Comparison of ENCODE assay signal across 14 cellular contexts in the genomic region with DNA sequence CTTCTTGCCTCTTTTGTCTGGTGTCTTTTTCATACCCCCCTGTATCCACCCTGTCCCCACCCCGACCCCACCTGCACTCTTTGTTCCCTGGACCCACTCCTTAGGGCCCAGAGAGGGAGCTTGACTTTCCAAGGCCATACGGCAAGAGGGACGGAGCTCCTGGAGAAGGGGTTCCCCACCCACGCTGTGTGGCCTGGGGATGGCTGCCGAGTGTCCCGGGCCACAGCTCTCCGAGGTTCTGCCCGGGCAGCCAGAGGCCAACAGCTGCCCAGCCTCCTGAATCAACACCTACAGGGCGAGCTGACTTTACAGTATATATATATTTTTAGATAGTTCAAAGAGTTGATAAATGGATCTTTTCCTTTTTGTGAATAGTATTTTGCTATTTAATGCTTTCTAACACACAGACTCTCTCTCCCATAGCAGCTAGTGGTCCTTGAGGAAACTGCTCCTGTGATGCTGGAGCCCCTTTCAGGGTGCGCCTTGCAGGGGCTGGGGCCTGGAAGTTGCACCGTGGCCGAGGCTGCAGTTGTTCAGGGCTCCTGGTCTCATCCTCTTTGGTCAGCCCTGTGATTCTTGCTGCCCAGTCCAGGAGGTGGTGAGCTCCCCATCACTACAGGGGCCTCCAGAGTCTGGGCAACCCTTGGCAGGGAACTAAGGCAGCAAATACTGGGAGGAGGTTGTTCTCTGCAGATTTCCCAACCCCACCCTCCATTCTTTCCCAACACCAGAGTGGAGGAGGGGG.
DNase-seq lines count a peak whose midpoint lies in the region; TF ChIP-seq lines count a peak whose summit lies in the region.
"Had no signal": no experiment of that assay in that cellular context is flagged by ENCODE, and none has a peak within 500 bp of the region (broad histone marks: within the 10 kb centered on the region; RNA-seq: fewer than 3 reads in every experiment).

No MANE protein-coding gene starts in this region.

- no peaks in the 10 kb centered on the region for H3K79me1 ChIP-seq in neuronal stem cell (ENCODE audit: low read depth, low read length)

- no peak overlapping the region for H4K8ac ChIP-seq in neuronal stem cell (ENCODE audit: low read depth, low read length)

- H2BK120ac ChIP-seq in neuronal stem cell (ENCODE audit: low read depth, low read length) = no peak overlapping the region

- no peak for TF ChIP-seq POLR2A in testis (IDR thresholded peaks at IDR 0.05)

- H2BK5ac ChIP-seq in neuronal stem cell (ENCODE audit: low read length) = no peak overlapping the region

- H3K27ac ChIP-seq in neuronal stem cell (replicated peaks; ENCODE audit: low read length) = no peak overlapping the region
- H3K27ac ChIP-seq in testis = no peak overlapping the region

- H3K27ac Mint-ChIP-seq in glutamatergic neuron (ENCODE audit: unreplicated experiment) (no peak overlapping the region), Calu3 (ENCODE audit: unreplicated experiment) (no peak overlapping the region)
- H3K27ac Mint-ChIP-seq: CD4-positive, alpha-beta memory T cell had no signal

- H2BK15ac ChIP-seq in neuronal stem cell (ENCODE audit: low read length) = no peak overlapping the region

- no CpG with 5 or more reads among the region's 12 CpGs for WGBS in neuronal stem cell (ENCODE audit: extremely low coverage in 2 of 2, insufficient read length in 2 of 2, insufficient replicate concordance in 1 of 2), 2 donors
- WGBS in testis, 2 donors = 69 to 75% methylated on average over 12 of the region's 12 CpGs

- H2AK5ac ChIP-seq in neuronal stem cell (ENCODE audit: low read depth, low read length) = no peak overlapping the region

- no peak overlapping the region for H3K9ac ChIP-seq in neuronal stem cell (ENCODE audit: low read depth, low read length, poor library complexity)

- no peaks in the 10 kb centered on the region for H3K4me1 Mint-ChIP-seq in glutamatergic neuron (ENCODE audit: low read depth, unreplicated experiment)
- H3K4me1 Mint-ChIP-seq in Calu3 (ENCODE audit: low read depth, unreplicated experiment) = no peaks in the 10 kb centered on the region

- intact Hi-C loops in testis (cut with DNase I; ENCODE audit: low total_unique reads) (no loop called here), Calu3 (cut with micrococcal nuclease; ENCODE audit: unreplicated experiment) (no loop called here)

- peaks cover 5% of the 10 kb centered on the region for H3K27me3 Mint-ChIP-seq in glutamatergic neuron (ENCODE audit: unreplicated experiment)
- no peaks in the 10 kb centered on the region for H3K27me3 Mint-ChIP-seq in Calu3 (ENCODE audit: unreplicated experiment)

- no peak overlapping the region for H4K91ac ChIP-seq in neuronal stem cell (ENCODE audit: low read depth, low read length, poor library complexity)

- no peak overlapping the region for H2AFZ ChIP-seq in neuronal stem cell (ENCODE audit: low read length)

- H3K36me3 Mint-ChIP-seq in glutamatergic neuron (ENCODE audit: unreplicated experiment) (peaks cover 8% of the 10 kb centered on the region), Calu3 (ENCODE audit: insufficient read depth, unreplicated experiment) (no peaks in the 10 kb centered on the region)

- H3K9me3 Mint-ChIP-seq in glutamatergic neuron (ENCODE audit: unreplicated experiment) (no peaks in the 10 kb centered on the region), Calu3 (ENCODE audit: low read depth, unreplicated experiment) (peaks cover 4% of the 10 kb centered on the region)

- CTCF ChIA-PET in Calu3 (lab: Charles Lee) = interaction anchor here (1.2 kb wide), 1 partner anchor 10 kb away, joined by 4 read pairs; no protein-coding TSS in a partner anchor

- H3K14ac ChIP-seq in neuronal stem cell (ENCODE audit: low read length) = no peak overlapping the region

- H3K18ac ChIP-seq in neuronal stem cell (ENCODE audit: low read length) = peak overlapping the region; percentile 5

- H3K9me3 ChIP-seq in neuronal stem cell (replicated peaks in 1 of 2; ENCODE audit: control insufficient read depth in 2 of 2, insufficient read depth in 1 of 2, low read depth in 1 of 2, low read length in 2 of 2) = peaks cover 0 to 13% of the 10 kb centered on the region in 2 donors
- H3K9me3 ChIP-seq in testis = no peaks in the 10 kb centered on the region

- H3K4me3 ChIP-seq in neuronal stem cell (ENCODE audit: low read length in 2 of 2) = no peak overlapping the region
- no peak overlapping the region for H3K4me3 ChIP-seq in testis

- peaks cover 0 to 3% (median 0%) of the 10 kb centered on the region in 3 experiments for H3K27me3 ChIP-seq in neuronal stem cell (ENCODE audit: control insufficient read depth in 3 of 3, insufficient read depth in 3 of 3, low read depth in 1 of 3, low read length in 3 of 3)
- H3K27me3 ChIP-seq in testis = no peaks in the 10 kb centered on the region

- H2BK12ac ChIP-seq in neuronal stem cell (ENCODE audit: low read length) = no peak overlapping the region

- H3K4me3 Mint-ChIP-seq in glutamatergic neuron (ENCODE audit: unreplicated experiment) = no peak overlapping the region
- H3K4me3 Mint-ChIP-seq in Calu3 (ENCODE audit: low read depth, unreplicated experiment) = no peak overlapping the region
- H3K4me3 Mint-ChIP-seq: CD4-positive, alpha-beta memory T cell had no signal

- no peak overlapping the region for H3K23ac ChIP-seq in neuronal stem cell (ENCODE audit: low read depth, low read length, poor library complexity)

- peaks cover 0 to 3% of the 10 kb centered on the region in 2 donors for H3K36me3 ChIP-seq in neuronal stem cell (replicated peaks in 1 of 2; ENCODE audit: control insufficient read depth in 2 of 2, insufficient read depth in 2 of 2, low read length in 2 of 2)
- no peaks in the 10 kb centered on the region for H3K36me3 ChIP-seq in testis (ENCODE audit: low read depth, missing control alignments)

- H3K4me2 ChIP-seq in neuronal stem cell (ENCODE audit: insufficient read depth, low read length, poor library complexity, severe bottlenecking) = no peak overlapping the region

- DNase-seq in islet precursor cell = peak; percentile 43
- no peak for DNase-seq in neuronal stem cell (ENCODE audit: low spot score)
- peak; percentile 7 for DNase-seq in testis
- no peak for DNase-seq in glutamatergic neuron
- no peak for DNase-seq in Calu3
- DNase-seq in NCI-H446 treated with DMSO at 0.1 percent for 48 hours (lab: John Stamatoyannopoulos, UW) = no peak
- DNase-seq: C1 segment of cervical spinal cord; CD4-positive, alpha-beta memory T cell; COR-L47; DMS153; DND-41; GOT3; H7; HCEC 1CT had no signal

- BruUV-seq in Calu3 (replicated peaks; lab: Mats Ljungman, UMichigan) = no TSS peak

- no peak overlapping the region for H3K4ac ChIP-seq in neuronal stem cell (ENCODE audit: low read length)

- no peak for TF ChIP-seq CTCF in testis (IDR thresholded peaks at IDR 0.05)
- TF ChIP-seq CTCF in glutamatergic neuron (IDR thresholded peaks at IDR 0.05; ENCODE audit: partially characterized antibody, unreplicated experiment) = no peak
- TF ChIP-seq CTCF in Calu3 (IDR thresholded peaks at IDR 0.05; ENCODE audit: unreplicated experiment) = no peak

- H3K4me1 ChIP-seq in neuronal stem cell (ENCODE audit: control insufficient read depth in 2 of 2, insufficient read depth in 1 of 2, low read depth in 1 of 2, low read length in 2 of 2) (peaks cover 0 to 5% of the 10 kb centered on the region in 2 donors), testis (no peaks in the 10 kb centered on the region)

Comparison
In these comparisons a context has a peak if more than half of its experiments do, and no peak if none do; other contexts are left out.
1. DNase-seq: peak in islet precursor cell (single experiment) and testis (single experiment); none in neuronal stem cell (single experiment), glutamatergic neuron (single experiment), Calu3 (single experiment) and NCI-H446 treated with DMSO at 0.1 percent for 48 hours (single experiment).